Comparison of ENCODE assay signal across 26 cellular contexts in genomic region chr17:21474815-21475214, GRCh38.
"Had no signal": no experiment of that assay in that cellular context is flagged by ENCODE, and none has a peak within 500 bp of the region (broad histone marks: within the 10 kb centered on the region; RNA-seq: fewer than 3 reads in every experiment).

No MANE protein-coding gene starts in this region.

- H3K4me1 Mint-ChIP-seq: activated CD4-positive, alpha-beta memory T cell treated with anti-CD3 and anti-CD28 coated beads, Interleukin-2, amount 10 ng/mL, durations not matched to agents 7 days and 5 days; activated naive CD8-positive, alpha-beta T cell treated with anti-CD3 and anti-CD28 coated beads, Interleukin-2, amount 50 U/mL, for 24 hours; brain had no signal

- H3K36me3 ChIP-seq: WERI-Rb-1 had no signal

- ATAC-seq: activated naive CD8-positive, alpha-beta T cell treated with anti-CD3 and anti-CD28 coated beads, Interleukin-2, amount 50 U/mL, for 24 hours had no signal

- H3K27ac ChIP-seq: WERI-Rb-1 had no signal

- H3K9me3 Mint-ChIP-seq: activated naive CD8-positive, alpha-beta T cell treated with anti-CD3 and anti-CD28 coated beads, Interleukin-2, amount 50 U/mL, for 24 hours had no signal

- FAIRE-seq: bronchial epithelial cell had no signal

- H3K36me3 Mint-ChIP-seq: brain, IgD-negative memory B cell had no signal

- H3K27ac Mint-ChIP-seq: activated CD4-positive, alpha-beta memory T cell treated with anti-CD3 and anti-CD28 coated beads, Interleukin-2, amount 10 ng/mL, durations not matched to agents 7 days and 5 days; activated naive CD4-positive, alpha-beta T cell treated with anti-CD3 and anti-CD28 coated beads for 36 hours; activated naive CD8-positive, alpha-beta T cell; activated naive CD8-positive, alpha-beta T cell treated with anti-CD3 and anti-CD28 coated beads, Interleukin-2, amount 50 U/mL, for 24 hours; activated T-cell treated with anti-CD3 and anti-CD28 coated beads, Interleukin-2, amount 50 U/mL, for 24 hours; activated T-helper 1 cell treated with anti-CD3 and anti-CD28 coated beads, Interleukin-12 subunit alpha, Interleukin-12 subunit beta, Interleukin-2, Interleukin-4 antibody, amounts not matched to agents 30 ng/mL and 10 ng/mL and 1 ng/mL, durations not matched to agents 14 hours and 24 hours and 36 hours; brain; IgD-negative memory B cell had no signal

- DNase-seq: activated CD4-positive, alpha-beta memory T cell treated with anti-CD3 and anti-CD28 coated beads, Interleukin-2, amount 10 ng/mL, durations not matched to agents 7 days and 5 days; activated CD4-positive, alpha-beta T cell treated with anti-CD3 and anti-CD28 coated beads for 1 hour; activated CD4-positive, alpha-beta T cell treated with anti-CD3 and anti-CD28 coated beads for 48 hours; activated CD4-positive, CD25-positive, alpha-beta regulatory T cell; activated gamma-delta T cell treated with Interleukin-2 at 50 U/mL for 16 hours; activated naive CD4-positive, alpha-beta T cell treated with anti-CD3 and anti-CD28 coated beads for 36 hours; activated naive CD8-positive, alpha-beta T cell treated with anti-CD3 and anti-CD28 coated beads, Interleukin-2, amount 50 U/mL, for 24 hours; activated T-cell treated with anti-CD3 and anti-CD28 coated beads, Interleukin-2, amount 50 U/mL, for 24 hours; anterior cingulate cortex; caudate nucleus; Karpas-422; KBM-7; NCI-H1105; NCI-H1417 treated with DMSO at 0.1 percent for 48 hours; NCI-H1694; NCI-H1930; NCI-H2081 treated with DMSO at 0.1 percent for 48 hours; NCI-H345; NCI-H524 treated with DMSO at 0.1 percent for 48 hours; Right ventricle myocardium superior; WERI-Rb-1 had no signal

- H3K4me3 Mint-ChIP-seq: activated CD4-positive, alpha-beta memory T cell treated with anti-CD3 and anti-CD28 coated beads, Interleukin-2, amount 10 ng/mL, durations not matched to agents 7 days and 5 days; activated naive CD4-positive, alpha-beta T cell treated with anti-CD3 and anti-CD28 coated beads for 36 hours; activated naive CD8-positive, alpha-beta T cell; activated naive CD8-positive, alpha-beta T cell treated with anti-CD3 and anti-CD28 coated beads, Interleukin-2, amount 50 U/mL, for 24 hours; activated T-cell treated with anti-CD3 and anti-CD28 coated beads, Interleukin-2, amount 50 U/mL, for 24 hours; activated T-helper 1 cell treated with anti-CD3 and anti-CD28 coated beads, Interleukin-12 subunit alpha, Interleukin-12 subunit beta, Interleukin-2, Interleukin-4 antibody, amounts not matched to agents 30 ng/mL and 10 ng/mL and 1 ng/mL, durations not matched to agents 14 hours and 24 hours and 36 hours; brain had no signal
